Comparison of ENCODE assay signal across 12 cellular contexts in the genomic region with DNA sequence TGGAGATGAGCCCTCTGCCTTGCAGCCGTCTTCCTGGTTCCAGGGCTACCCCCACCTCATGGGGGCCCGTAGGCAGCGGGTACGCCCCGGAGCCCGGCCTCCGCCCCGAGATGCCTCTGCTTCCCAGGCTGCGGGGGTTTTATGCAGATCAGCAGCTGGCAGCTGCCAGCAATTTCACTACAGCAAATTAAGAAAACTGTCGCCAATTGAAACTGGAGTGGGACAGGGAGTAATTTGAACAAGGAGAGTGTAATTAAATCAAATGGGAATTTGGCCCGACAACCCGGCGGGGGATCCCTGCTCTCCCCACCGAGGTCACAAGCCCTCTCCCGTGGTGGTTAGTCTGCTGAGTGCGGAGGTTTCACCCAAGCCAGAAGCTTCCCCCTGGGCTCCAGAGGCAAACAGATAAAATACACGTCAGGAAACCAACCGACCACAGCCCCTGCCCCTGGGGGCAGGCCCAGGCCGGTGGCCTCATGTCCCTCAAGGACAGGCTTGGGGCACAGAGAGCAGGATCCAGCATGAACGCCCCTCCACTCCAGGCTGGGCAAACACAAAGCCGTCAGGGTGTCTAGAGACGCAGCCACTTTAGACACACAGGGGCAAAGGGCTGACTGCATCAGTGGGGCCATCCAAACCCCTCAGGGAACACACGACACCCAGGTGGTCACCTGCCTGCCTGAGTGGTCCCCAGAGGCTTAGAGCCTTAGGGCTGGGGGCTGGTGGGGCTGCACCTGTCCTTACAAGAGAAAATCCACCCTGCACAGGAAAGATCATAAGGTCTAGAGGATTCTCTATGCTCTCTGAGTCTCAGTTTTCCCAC. TPM values are rescaled to one million over a fixed set of nuclear protein-coding genes. Genes with fewer than 3 reads are reported as not detected.
DNase-seq lines count a peak whose midpoint lies in the region; ATAC-seq and TF ChIP-seq lines count a peak whose summit lies in the region.
"Had no signal": no experiment of that assay in that cellular context is flagged by ENCODE, and none has a peak within 500 bp of the region (broad histone marks: within the 10 kb centered on the region; RNA-seq: fewer than 3 reads in every experiment).

No MANE protein-coding gene starts in this region.

- H3K27ac ChIP-seq in heart right ventricle: peak overlapping the region in 9 of 10 donors; percentile 31 to 93 (median 71)
- no peak overlapping the region for H3K27ac ChIP-seq in ascending aorta

- CTCF ChIA-PET in activated CD8-positive, alpha-beta T cell treated with anti-CD3 and anti-CD28 coated beads, Interleukin-2, amount 10 ng/mL, durations not matched to agents 7 days and 5 days (lab: Charles Lee): no interaction called here
- CTCF ChIA-PET in activated CD8-positive, alpha-beta T cell treated with anti-CD3 and anti-CD28 coated beads for 36 hours (lab: Charles Lee): interaction anchor here (1.5 kb wide), 1 partner anchor 74 kb away, joined by 4 read pairs; no protein-coding TSS in a partner anchor

- H3K36me3 ChIP-seq in heart right ventricle: no peaks in the 10 kb centered on the region
- H3K36me3 ChIP-seq in ascending aorta: no peaks in the 10 kb centered on the region

- no peaks in the 10 kb centered on the region for H3K9me3 ChIP-seq in heart right ventricle
- no peaks in the 10 kb centered on the region for H3K9me3 ChIP-seq in ascending aorta

- H3K27me3 ChIP-seq in heart right ventricle (no peaks in the 10 kb centered on the region), ascending aorta (no peaks in the 10 kb centered on the region)

- H3K36me3 Mint-ChIP-seq in activated CD8-positive, alpha-beta T cell treated with anti-CD3 and anti-CD28 coated beads, Interleukin-2, amount 10 ng/mL, durations not matched to agents 7 days and 5 days (ENCODE audit: low read depth): peaks cover 27% of the 10 kb centered on the region
- H3K36me3 Mint-ChIP-seq in activated CD8-positive, alpha-beta T cell treated with anti-CD3 and anti-CD28 coated beads for 36 hours (ENCODE audit: low read depth): no peaks in the 10 kb centered on the region
- H3K36me3 Mint-ChIP-seq in stimulated activated naive B cell treated with anti-CD40 and anti-IgM and Interleukin-4, amounts not matched to agents 10 μg/mL and 1 μg/mL and 100 μg/mL, for 72 hours: peaks cover 0 to 4% of the 10 kb centered on the region in 2 donors

- peaks cover 22% of the 10 kb centered on the region for H3K4me1 Mint-ChIP-seq in activated CD8-positive, alpha-beta T cell treated with anti-CD3 and anti-CD28 coated beads, Interleukin-2, amount 10 ng/mL, durations not matched to agents 7 days and 5 days (ENCODE audit: low read depth)
- no peaks in the 10 kb centered on the region for H3K4me1 Mint-ChIP-seq in activated CD8-positive, alpha-beta T cell treated with anti-CD3 and anti-CD28 coated beads for 36 hours (ENCODE audit: low read depth)
- peaks cover 8 to 19% of the 10 kb centered on the region in 2 donors for H3K4me1 Mint-ChIP-seq in stimulated activated naive B cell treated with anti-CD40 and anti-IgM and Interleukin-4, amounts not matched to agents 10 μg/mL and 1 μg/mL and 100 μg/mL, for 72 hours

- no peaks in the 10 kb centered on the region for H3K9me3 Mint-ChIP-seq in activated CD8-positive, alpha-beta T cell treated with anti-CD3 and anti-CD28 coated beads, Interleukin-2, amount 10 ng/mL, durations not matched to agents 7 days and 5 days (ENCODE audit: insufficient read depth)
- no peaks in the 10 kb centered on the region for H3K9me3 Mint-ChIP-seq in activated CD8-positive, alpha-beta T cell treated with anti-CD3 and anti-CD28 coated beads for 36 hours
- no peaks in the 10 kb centered on the region for H3K9me3 Mint-ChIP-seq in stimulated activated naive B cell treated with anti-CD40 and anti-IgM and Interleukin-4, amounts not matched to agents 10 μg/mL and 1 μg/mL and 100 μg/mL, for 72 hours
- H3K9me3 Mint-ChIP-seq: activated T-cell treated with anti-CD3 and anti-CD28 coated beads, Interleukin-2, amount 50 U/mL, for 4 hours; stimulated activated naive CD8-positive, alpha-beta T cell treated with anti-CD3 and anti-CD28 coated beads, Interleukin-15, amount 100 ng/mL, for 72 hours had no signal

- H3K4me1 ChIP-seq in heart right ventricle (peaks cover 23 to 82% (median 48%) of the 10 kb centered on the region in 9 donors), ascending aorta (no peaks in the 10 kb centered on the region)

- H3K4me3 ChIP-seq in heart right ventricle (peak overlapping the region in 2 of 10 donors; percentile 11 to 18), ascending aorta (no peak overlapping the region)
- H3K4me3 ChIP-seq: lung had no signal

- no peak for DNase-seq in activated CD8-positive, alpha-beta T cell treated with anti-CD3 and anti-CD28 coated beads, Interleukin-2, amount 10 ng/mL, durations not matched to agents 7 days and 5 days
- no peak for DNase-seq in activated CD8-positive, alpha-beta T cell treated with anti-CD3 and anti-CD28 coated beads for 36 hours
- peak; percentile 35 for DNase-seq in NCI-H748 treated with DMSO at 0.1 percent for 48 hours (lab: John Stamatoyannopoulos, UW)
- DNase-seq in heart right ventricle: no peak
- DNase-seq in stimulated activated naive B cell treated with anti-CD40 and anti-IgM and Interleukin-4, amounts not matched to agents 10 μg/mL and 1 μg/mL and 100 μg/mL, for 72 hours: no peak
- no peak for DNase-seq in NCI-H2196 treated with DMSO at 0.1 percent for 48 hours (lab: John Stamatoyannopoulos, UW; ENCODE audit: unreplicated experiment)
- no peak for DNase-seq in stimulated activated CD4-positive, alpha-beta T cell treated with anti-CD3 and anti-CD28 coated beads, Interleukin-4, amount 100 ng/mL, for 24 hours
- no peak for DNase-seq in ascending aorta (ENCODE audit: low spot score in 2 of 2)
- DNase-seq: activated T-cell treated with anti-CD3 and anti-CD28 coated beads, Interleukin-2, amount 50 U/mL, for 4 hours; stimulated activated naive CD8-positive, alpha-beta T cell treated with anti-CD3 and anti-CD28 coated beads, Interleukin-15, amount 100 ng/mL, for 72 hours; T-helper 2 cell had no signal

- no peak for ATAC-seq in activated CD8-positive, alpha-beta T cell treated with anti-CD3 and anti-CD28 coated beads, Interleukin-2, amount 10 ng/mL, durations not matched to agents 7 days and 5 days
- no peak for ATAC-seq in activated CD8-positive, alpha-beta T cell treated with anti-CD3 and anti-CD28 coated beads for 36 hours
- ATAC-seq in heart right ventricle: peak in 3 of 8 donors; percentile 1 to 31 (median 19)
- ATAC-seq in stimulated activated naive B cell treated with anti-CD40 and anti-IgM and Interleukin-4, amounts not matched to agents 10 μg/mL and 1 μg/mL and 100 μg/mL, for 72 hours (replicated peaks): peak; percentile 61 to 70
- ATAC-seq: activated T-cell treated with anti-CD3 and anti-CD28 coated beads, Interleukin-2, amount 50 U/mL, for 4 hours had no signal

- POLR2A ChIA-PET in activated CD8-positive, alpha-beta T cell treated with anti-CD3 and anti-CD28 coated beads, Interleukin-2, amount 10 ng/mL, durations not matched to agents 7 days and 5 days (lab: Charles Lee): no interaction called here
- POLR2A ChIA-PET in activated CD8-positive, alpha-beta T cell treated with anti-CD3 and anti-CD28 coated beads for 36 hours (lab: Charles Lee): no interaction called here

- H3K4me3 Mint-ChIP-seq in activated CD8-positive, alpha-beta T cell treated with anti-CD3 and anti-CD28 coated beads, Interleukin-2, amount 10 ng/mL, durations not matched to agents 7 days and 5 days: no peak overlapping the region
- no peak overlapping the region for H3K4me3 Mint-ChIP-seq in activated CD8-positive, alpha-beta T cell treated with anti-CD3 and anti-CD28 coated beads for 36 hours
- H3K4me3 Mint-ChIP-seq in stimulated activated naive B cell treated with anti-CD40 and anti-IgM and Interleukin-4, amounts not matched to agents 10 μg/mL and 1 μg/mL and 100 μg/mL, for 72 hours: peak overlapping the region; percentile 25 to 34
- H3K4me3 Mint-ChIP-seq: activated T-cell treated with anti-CD3 and anti-CD28 coated beads, Interleukin-2, amount 50 U/mL, for 4 hours; stimulated activated naive CD8-positive, alpha-beta T cell treated with anti-CD3 and anti-CD28 coated beads, Interleukin-15, amount 100 ng/mL, for 72 hours had no signal

- no peaks in the 10 kb centered on the region for H3K27me3 Mint-ChIP-seq in activated CD8-positive, alpha-beta T cell treated with anti-CD3 and anti-CD28 coated beads, Interleukin-2, amount 10 ng/mL, durations not matched to agents 7 days and 5 days (ENCODE audit: low read depth)
- H3K27me3 Mint-ChIP-seq in activated CD8-positive, alpha-beta T cell treated with anti-CD3 and anti-CD28 coated beads for 36 hours: no peaks in the 10 kb centered on the region
- H3K27me3 Mint-ChIP-seq in stimulated activated naive B cell treated with anti-CD40 and anti-IgM and Interleukin-4, amounts not matched to agents 10 μg/mL and 1 μg/mL and 100 μg/mL, for 72 hours: peaks cover 12 to 25% of the 10 kb centered on the region in 2 donors
- H3K27me3 Mint-ChIP-seq: stimulated activated naive CD8-positive, alpha-beta T cell treated with anti-CD3 and anti-CD28 coated beads, Interleukin-15, amount 100 ng/mL, for 72 hours had no signal

- WGBS in heart right ventricle, 2 donors: 37 to 41% methylated on average over 23 of the region's 23 CpGs

- H3K27ac Mint-ChIP-seq in activated CD8-positive, alpha-beta T cell treated with anti-CD3 and anti-CD28 coated beads, Interleukin-2, amount 10 ng/mL, durations not matched to agents 7 days and 5 days: peak overlapping the region; percentile 47
- no peak overlapping the region for H3K27ac Mint-ChIP-seq in activated CD8-positive, alpha-beta T cell treated with anti-CD3 and anti-CD28 coated beads for 36 hours
- H3K27ac Mint-ChIP-seq in stimulated activated naive B cell treated with anti-CD40 and anti-IgM and Interleukin-4, amounts not matched to agents 10 μg/mL and 1 μg/mL and 100 μg/mL, for 72 hours: no peak overlapping the region

- TF ChIP-seq CTCF in activated CD8-positive, alpha-beta T cell treated with anti-CD3 and anti-CD28 coated beads for 36 hours (IDR thresholded peaks at IDR 0.05): no peak
- TF ChIP-seq CTCF in heart right ventricle (IDR thresholded peaks at IDR 0.05) (no peak), ascending aorta (IDR thresholded peaks at IDR 0.05) (no peak)

- intact Hi-C loops in activated CD8-positive, alpha-beta T cell treated with anti-CD3 and anti-CD28 coated beads for 36 hours (cut with micrococcal nuclease): no loop called here
- intact Hi-C loops in heart right ventricle (cut with DNase I) (loop anchor here in 2 of 10 donors (5.0 to 10.0 kb wide), 2 partner anchors 49 to 52 kb away; a partner anchor contains a TSS), ascending aorta (cut with DNase I) (no loop called here)

RNA-seq across cellular contexts. Expression of a gene that starts 53.8 kb away (rescaled TPM):
- total RNA-seq in activated CD8-positive, alpha-beta T cell treated with anti-CD3 and anti-CD28 coated beads, Interleukin-2, amount 10 ng/mL, durations not matched to agents 7 days and 5 days: 100 to 1,000 TPM; 103 to 106 TPM
- 10 to 100 TPM; 41.7 to 46.8 TPM for total RNA-seq in activated CD8-positive, alpha-beta T cell treated with anti-CD3 and anti-CD28 coated beads for 36 hours
- total RNA-seq in heart right ventricle: 100 to 1,000 TPM in 2 of 10 donors, 10 to 100 TPM in 8; 37.3 to 122 (median 62.8) TPM
- 10 to 100 TPM; 63.9 to 83.2 TPM for polyA plus RNA-seq in heart right ventricle
- total RNA-seq in ascending aorta: 20.8 TPM

Comparison
In these comparisons a context has a peak if more than half of its experiments do, and no peak if none do; other contexts are left out.
1. ATAC-seq: peak in stimulated activated naive B cell treated with anti-CD40 and anti-IgM and Interleukin-4, amounts not matched to agents 10 μg/mL and 1 μg/mL and 100 μg/mL, for 72 hours (2 of 2); none in activated CD8-positive, alpha-beta T cell treated with anti-CD3 and anti-CD28 coated beads, Interleukin-2, amount 10 ng/mL, durations not matched to agents 7 days and 5 days (single experiment) and activated CD8-positive, alpha-beta T cell treated with anti-CD3 and anti-CD28 coated beads for 36 hours (single experiment).
2. H3K4me3 Mint-ChIP-seq: peak in stimulated activated naive B cell treated with anti-CD40 and anti-IgM and Interleukin-4, amounts not matched to agents 10 μg/mL and 1 μg/mL and 100 μg/mL, for 72 hours (2 of 2); none in activated CD8-positive, alpha-beta T cell treated with anti-CD3 and anti-CD28 coated beads, Interleukin-2, amount 10 ng/mL, durations not matched to agents 7 days and 5 days (single experiment) and activated CD8-positive, alpha-beta T cell treated with anti-CD3 and anti-CD28 coated beads for 36 hours (single experiment).
3. H3K27ac ChIP-seq: peak in heart right ventricle (9 of 10); none in ascending aorta (0 of 2).